In the genomic region with DNA sequence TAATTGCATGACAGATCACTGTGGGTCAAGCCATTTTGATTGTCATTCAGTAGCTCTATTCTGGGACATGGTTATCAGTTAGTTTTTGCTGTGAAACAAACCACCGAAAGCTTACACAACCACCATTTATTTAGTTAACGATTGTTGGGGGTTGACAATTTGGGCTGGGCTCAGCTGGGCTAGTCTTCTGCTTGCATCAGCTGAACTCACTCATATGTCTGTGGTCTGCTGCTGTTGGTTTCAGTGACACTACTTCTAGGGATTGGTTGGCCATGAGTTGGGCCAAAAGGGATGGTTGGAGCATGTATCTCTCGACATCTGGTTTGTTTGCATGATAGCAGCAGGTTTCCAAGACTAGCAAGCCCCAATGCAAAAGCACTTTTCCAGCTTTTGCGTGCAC, we compare ENCODE assay signal across 9 cellular contexts. TPM values are rescaled to one million over a fixed set of nuclear protein-coding genes. Genes with fewer than 3 reads are reported as not detected.
"Had no signal": no experiment of that assay in that cellular context is flagged by ENCODE, and none has a peak within 500 bp of the region (broad histone marks: within the 10 kb centered on the region; RNA-seq: fewer than 3 reads in every experiment).

No MANE protein-coding gene starts in this region.

- H3K4me3 Mint-ChIP-seq: H9 had no signal

- FAIRE-seq: H54, HTR-8/SVneo had no signal

- H3K27ac ChIP-seq: GM23248 had no signal

- H3K27ac Mint-ChIP-seq: H9 had no signal

- DNase-seq: GM23248, GOT3, H9, HCEC 1CT, IMR-90, KBM-7 had no signal

- H3K4me3 ChIP-seq: GM23248 had no signal

- H2AFZ ChIP-seq: GM23248 had no signal

- H3K9ac ChIP-seq: GM23248 had no signal

RNA-seq across cellular contexts. Expression of gene SMIM10, which starts 5.3 kb away (rescaled TPM):
- total RNA-seq: HT-29 had no signal

RNA-seq across cellular contexts. Expression of gene RTL8B, which starts 36.9 kb away (rescaled TPM):
- total RNA-seq: HT-29 had no signal

RNA-seq across cellular contexts. Expression of gene RTL8C, which starts 46.7 kb away (rescaled TPM):
- total RNA-seq: HT-29 had no signal
